In genomic region chr11:74255741-74256369, GRCh38 we compare ENCODE assay signal across 8 cellular contexts. TPM values are rescaled to one million over a fixed set of nuclear protein-coding genes. Genes with fewer than 3 reads are reported as not detected.
DNase-seq lines count a peak whose midpoint lies in the region; ATAC-seq and TF ChIP-seq lines count a peak whose summit lies in the region.

No MANE protein-coding gene starts in this region.

- DNase-seq in EL = peak; percentile 56
- peak; percentile 67 to 77 for DNase-seq in Kasumi-1 (lab: John Stamatoyannopoulos, UW)
- DNase-seq in SJCRH30 = peak; percentile 25 to 76
- peak; percentile 49 for DNase-seq in activated naive CD4-positive, alpha-beta T cell treated with anti-CD3 and anti-CD28 coated beads, Interleukin-2, amount 50 U/mL, for 16 hours
- DNase-seq in cardiac muscle cell (ENCODE audit: low read depth in 1 of 2, low spot score in 1 of 2) = peak; percentile 66 to 77
- DNase-seq in putamen (ENCODE audit: low spot score) = peak; percentile 50

- H3K27me3 ChIP-seq in SJCRH30 (no peaks in the 10 kb centered on the region), cardiac muscle cell (no peaks in the 10 kb centered on the region)

- H3K36me3 ChIP-seq in SJCRH30 (peaks cover 11% of the 10 kb centered on the region; the same call in 1 of the 2 replicates), cardiac muscle cell (peaks cover 17% of the 10 kb centered on the region)

- H3K9me3 ChIP-seq in SJCRH30 (replicated peaks) = no peaks in the 10 kb centered on the region
- H3K9me3 ChIP-seq in cardiac muscle cell (ENCODE audit: low read depth) = no peaks in the 10 kb centered on the region

- H3K4me3 ChIP-seq in SJCRH30 (no peak overlapping the region), cardiac muscle cell (no peak overlapping the region)

- H3K27ac ChIP-seq in SJCRH30 (no peak overlapping the region), cardiac muscle cell (no peak overlapping the region)

- H3K4me1 ChIP-seq in SJCRH30 = no peaks in the 10 kb centered on the region
- H3K4me1 ChIP-seq in cardiac muscle cell (ENCODE audit: low read depth) = no peaks in the 10 kb centered on the region

- ATAC-seq in GM18517 (IDR thresholded peaks at IDR 0.05; ENCODE audit: unreplicated experiment) = no peak
- no peak for ATAC-seq in GM19452 (IDR thresholded peaks at IDR 0.05; ENCODE audit: unreplicated experiment)

- TF ChIP-seq CTCF in cardiac muscle cell (IDR thresholded peaks at IDR 0.05; ENCODE audit: low read depth, low read length) = peak; percentile 89

RNA-seq across cellular contexts. Expression of gene P4HA3, which starts 55.6 kb away (rescaled TPM):
- total RNA-seq in SJCRH30 (2014; rRNA removed; shearing (Covaris generic)) = not detected in 2 replicates
- not detected in 2 replicates for total RNA-seq in cardiac muscle cell
- polyA plus RNA-seq in cardiac muscle cell = 0.06 and 0.27 TPM in 2 replicates
